ENCODE assay signal across 10 cellular contexts in genomic region chr7:351681-352480, GRCh38.
A peak's percentile ranks its signal among the peaks of the same experiment; 100 is the strongest.
DNase-seq lines count a peak whose midpoint lies in the region; ATAC-seq lines count a peak whose summit lies in the region.
"Had no signal": no experiment of that assay in that cellular context is flagged by ENCODE, and none has a peak within 500 bp of the region (broad histone marks: within the 10 kb centered on the region; RNA-seq: fewer than 3 reads in every experiment).

No MANE protein-coding gene starts in this region.

- H3K27ac Mint-ChIP-seq in IgD-negative memory B cell: no peak overlapping the region
- no peak overlapping the region for H3K27ac Mint-ChIP-seq in activated CD8-positive, alpha-beta T cell treated with anti-CD3 and anti-CD28 coated beads, Interleukin-2, amount 10 ng/mL, durations not matched to agents 7 days and 5 days

- H3K36me3 Mint-ChIP-seq in IgD-negative memory B cell: no peaks in the 10 kb centered on the region
- H3K36me3 Mint-ChIP-seq in activated CD8-positive, alpha-beta T cell treated with anti-CD3 and anti-CD28 coated beads, Interleukin-2, amount 10 ng/mL, durations not matched to agents 7 days and 5 days (ENCODE audit: low read depth): peaks cover 5% of the 10 kb centered on the region
- H3K36me3 Mint-ChIP-seq: brain had no signal

- ATAC-seq in activated CD8-positive, alpha-beta T cell treated with anti-CD3 and anti-CD28 coated beads, Interleukin-2, amount 10 ng/mL, durations not matched to agents 7 days and 5 days: peak; percentile 76
- no peak for ATAC-seq in HG03039 (IDR thresholded peaks at IDR 0.05; ENCODE audit: unreplicated experiment)
- ATAC-seq in GM18861 (IDR thresholded peaks at IDR 0.05; ENCODE audit: unreplicated experiment): no peak

- H3K27me3 Mint-ChIP-seq in IgD-negative memory B cell: peaks cover 6% of the 10 kb centered on the region
- H3K27me3 Mint-ChIP-seq in activated CD8-positive, alpha-beta T cell treated with anti-CD3 and anti-CD28 coated beads, Interleukin-2, amount 10 ng/mL, durations not matched to agents 7 days and 5 days (ENCODE audit: low read depth): no peaks in the 10 kb centered on the region

- peak overlapping the region in 3 of 4 donors; percentile 65 to 78 (median 73) for H3K4me3 Mint-ChIP-seq in IgD-negative memory B cell
- no peak overlapping the region for H3K4me3 Mint-ChIP-seq in activated CD8-positive, alpha-beta T cell treated with anti-CD3 and anti-CD28 coated beads, Interleukin-2, amount 10 ng/mL, durations not matched to agents 7 days and 5 days
- H3K4me3 Mint-ChIP-seq: brain had no signal

- no peaks in the 10 kb centered on the region for H3K4me1 Mint-ChIP-seq in IgD-negative memory B cell
- H3K4me1 Mint-ChIP-seq in activated CD8-positive, alpha-beta T cell treated with anti-CD3 and anti-CD28 coated beads, Interleukin-2, amount 10 ng/mL, durations not matched to agents 7 days and 5 days (ENCODE audit: low read depth): peaks cover 16% of the 10 kb centered on the region

- POLR2A ChIA-PET in activated CD8-positive, alpha-beta T cell treated with anti-CD3 and anti-CD28 coated beads, Interleukin-2, amount 10 ng/mL, durations not matched to agents 7 days and 5 days (lab: Charles Lee): interaction anchor here (1.0 to 2.9 kb wide), 5 partner anchors 8 to 266 kb away, joined by 3 to 22 read pairs (median 6); no protein-coding TSS in a partner anchor

- H3K9me3 Mint-ChIP-seq in IgD-negative memory B cell: no peaks in the 10 kb centered on the region
- H3K9me3 Mint-ChIP-seq in activated CD8-positive, alpha-beta T cell treated with anti-CD3 and anti-CD28 coated beads, Interleukin-2, amount 10 ng/mL, durations not matched to agents 7 days and 5 days (ENCODE audit: insufficient read depth): no peaks in the 10 kb centered on the region

- DNase-seq in activated CD8-positive, alpha-beta T cell treated with anti-CD3 and anti-CD28 coated beads, Interleukin-2, amount 10 ng/mL, durations not matched to agents 7 days and 5 days: peak; percentile 80
- DNase-seq in dermis blood vessel endothelial cell: peak; percentile 28
- peak; percentile 30 for DNase-seq in stimulated activated CD8-positive, alpha-beta memory T cell treated with anti-CD3 and anti-CD28 coated beads, Interleukin-12 subunit alpha, Interleukin-12 subunit beta, amount 100 ng/mL, for 1 hour (ENCODE audit: low read depth)
- no peak for DNase-seq in amniotic stem cell (lab: John Stamatoyannopoulos, UW)
- no peak for DNase-seq in NCI-H2029 (lab: John Stamatoyannopoulos, UW)
- DNase-seq: NCI-H1436 treated with DMSO at 0.1 percent for 48 hours had no signal

- CTCF ChIA-PET in activated CD8-positive, alpha-beta T cell treated with anti-CD3 and anti-CD28 coated beads, Interleukin-2, amount 10 ng/mL, durations not matched to agents 7 days and 5 days (lab: Charles Lee): interaction anchor here (1.2 to 2.3 kb wide), 4 partner anchors 10 to 434 kb away, joined by 3 to 10 read pairs (median 4); no protein-coding TSS in a partner anchor

Comparison
In these comparisons a context has a peak if more than half of its experiments do, and no peak if none do; other contexts are left out.
1. DNase-seq: peak in activated CD8-positive, alpha-beta T cell treated with anti-CD3 and anti-CD28 coated beads, Interleukin-2, amount 10 ng/mL, durations not matched to agents 7 days and 5 days (single experiment), dermis blood vessel endothelial cell (single experiment) and stimulated activated CD8-positive, alpha-beta memory T cell treated with anti-CD3 and anti-CD28 coated beads, Interleukin-12 subunit alpha, Interleukin-12 subunit beta, amount 100 ng/mL, for 1 hour (single experiment); none in amniotic stem cell (single experiment) and NCI-H2029 (single experiment).